39 cellular contexts compared by ENCODE assay signal in genomic region chr1:71179997-71180396, GRCh38.
"Had no signal": no experiment of that assay in that cellular context is flagged by ENCODE, and none has a peak within 500 bp of the region (broad histone marks: within the 10 kb centered on the region; RNA-seq: fewer than 3 reads in every experiment).

No MANE protein-coding gene starts in this region.

- H3K27me3 Mint-ChIP-seq: activated naive CD4-positive, alpha-beta T cell treated with anti-CD3 and anti-CD28 coated beads, Interleukin-2, amount 10 ng/mL, durations not matched to agents 7 days and 5 days; activated naive CD4-positive, alpha-beta T cell treated with anti-CD3 and anti-CD28 coated beads, Interleukin-2, amount 50 U/mL, for 24 hours; activated naive CD8-positive, alpha-beta T cell; activated naive CD8-positive, alpha-beta T cell treated with anti-CD3 and anti-CD28 coated beads for 36 hours; activated naive CD8-positive, alpha-beta T cell treated with anti-CD3 and anti-CD28 coated beads, Interleukin-2, amount 10 ng/mL, durations not matched to agents 7 days and 5 days; activated naive CD8-positive, alpha-beta T cell treated with anti-CD3 and anti-CD28 coated beads, Interleukin-2, amount 50 U/mL, for 24 hours; activated T-cell treated with anti-CD3 and anti-CD28 coated beads, Interleukin-2, amount 50 U/mL, for 24 hours; activated T-helper 17 cell treated with anti-CD3 and anti-CD28 coated beads, Interleukin-2, amount 50 U/mL, for 72 hours; brain; central memory CD8-positive, alpha-beta T cell had no signal

- H3K27me3 ChIP-seq: adrenal gland, ascending aorta, body of pancreas, brain microvascular endothelial cell, breast epithelium, cardiac muscle cell had no signal

- H3K27ac Mint-ChIP-seq: activated naive CD4-positive, alpha-beta T cell treated with anti-CD3 and anti-CD28 coated beads for 36 hours; activated naive CD4-positive, alpha-beta T cell treated with anti-CD3 and anti-CD28 coated beads, Interleukin-2, amount 10 ng/mL, durations not matched to agents 7 days and 5 days; activated naive CD4-positive, alpha-beta T cell treated with anti-CD3 and anti-CD28 coated beads, Interleukin-2, amount 50 U/mL, for 24 hours; activated naive CD4-positive, alpha-beta T cell treated with anti-CD3 and anti-CD28 coated beads, Interleukin-2, amount 50 U/mL, for 72 hours; activated naive CD8-positive, alpha-beta T cell; activated naive CD8-positive, alpha-beta T cell treated with anti-CD3 and anti-CD28 coated beads for 36 hours; activated naive CD8-positive, alpha-beta T cell treated with anti-CD3 and anti-CD28 coated beads, Interleukin-2, amount 10 ng/mL, durations not matched to agents 7 days and 5 days; activated naive CD8-positive, alpha-beta T cell treated with anti-CD3 and anti-CD28 coated beads, Interleukin-2, amount 50 U/mL, for 24 hours; activated T-cell treated with anti-CD3 and anti-CD28 coated beads, Interleukin-2, amount 50 U/mL, for 24 hours; activated T-cell treated with anti-CD3 and anti-CD28 coated beads, Interleukin-2, amount 50 U/mL, for 72 hours; activated T-helper 1 cell treated with anti-CD3 and anti-CD28 coated beads, Interleukin-12 subunit alpha, Interleukin-12 subunit beta, Interleukin-2, Interleukin-4 antibody, amounts not matched to agents 30 ng/mL and 10 ng/mL and 1 ng/mL, durations not matched to agents 14 hours and 24 hours and 36 hours; activated T-helper 17 cell treated with anti-CD3 and anti-CD28 coated beads, Interleukin-2, amount 50 U/mL, for 72 hours; activated T-helper 2 cell treated with anti-CD3 and anti-CD28 coated beads, Interferon-gamma antibody, Interleukin-2, Interleukin-4, amounts not matched to agents 10 μg/mL and 5 μg/mL and 100 μg/mL, durations not matched to agents 14 hours and 24 hours and 36 hours; brain had no signal

- H3K36me3 ChIP-seq: adrenal gland, ascending aorta, brain microvascular endothelial cell, breast epithelium, cardiac muscle cell had no signal

- H3K36me3 Mint-ChIP-seq: activated naive CD4-positive, alpha-beta T cell treated with anti-CD3 and anti-CD28 coated beads, Interleukin-2, amount 10 ng/mL, durations not matched to agents 7 days and 5 days; activated naive CD4-positive, alpha-beta T cell treated with anti-CD3 and anti-CD28 coated beads, Interleukin-2, amount 50 U/mL, for 24 hours; activated naive CD4-positive, alpha-beta T cell treated with anti-CD3 and anti-CD28 coated beads, Interleukin-2, amount 50 U/mL, for 72 hours; activated naive CD8-positive, alpha-beta T cell; activated naive CD8-positive, alpha-beta T cell treated with anti-CD3 and anti-CD28 coated beads for 36 hours; activated naive CD8-positive, alpha-beta T cell treated with anti-CD3 and anti-CD28 coated beads, Interleukin-2, amount 10 ng/mL, durations not matched to agents 7 days and 5 days; brain had no signal

- H3K4me1 Mint-ChIP-seq: activated naive CD4-positive, alpha-beta T cell treated with anti-CD3 and anti-CD28 coated beads, Interleukin-2, amount 10 ng/mL, durations not matched to agents 7 days and 5 days; activated naive CD4-positive, alpha-beta T cell treated with anti-CD3 and anti-CD28 coated beads, Interleukin-2, amount 50 U/mL, for 24 hours; activated naive CD8-positive, alpha-beta T cell treated with anti-CD3 and anti-CD28 coated beads for 36 hours; activated naive CD8-positive, alpha-beta T cell treated with anti-CD3 and anti-CD28 coated beads, Interleukin-2, amount 10 ng/mL, durations not matched to agents 7 days and 5 days; activated naive CD8-positive, alpha-beta T cell treated with anti-CD3 and anti-CD28 coated beads, Interleukin-2, amount 50 U/mL, for 24 hours; activated T-helper 17 cell treated with anti-CD3 and anti-CD28 coated beads, Interleukin-2, amount 50 U/mL, for 72 hours; brain; central memory CD8-positive, alpha-beta T cell had no signal

- H3K9me3 ChIP-seq: adrenal gland, ascending aorta, body of pancreas, breast epithelium had no signal

- H3K9me3 Mint-ChIP-seq: activated naive CD4-positive, alpha-beta T cell treated with anti-CD3 and anti-CD28 coated beads, Interleukin-2, amount 10 ng/mL, durations not matched to agents 7 days and 5 days; activated T-helper 1 cell treated with anti-CD3 and anti-CD28 coated beads, Interleukin-12 subunit alpha, Interleukin-12 subunit beta, Interleukin-2, Interleukin-4 antibody, amounts not matched to agents 30 ng/mL and 10 ng/mL and 1 ng/mL, durations not matched to agents 14 hours and 24 hours and 36 hours; activated T-helper 2 cell treated with anti-CD3 and anti-CD28 coated beads, Interferon-gamma antibody, Interleukin-2, Interleukin-4, amounts not matched to agents 10 μg/mL and 5 μg/mL and 100 μg/mL, durations not matched to agents 14 hours and 24 hours and 36 hours; brain had no signal

- DNase-seq: activated effector memory CD4-positive, alpha-beta T cell treated with anti-CD3 and anti-CD28 coated beads, Interleukin-2, amount 50 U/mL, for 16 hours; activated effector memory CD4-positive, alpha-beta T cell treated with Interleukin-2 at 50 U/mL for 16 hours; activated gamma-delta T cell; activated gamma-delta T cell treated with Interleukin-2 at 50 U/mL for 16 hours; activated naive CD4-positive, alpha-beta T cell; activated naive CD4-positive, alpha-beta T cell treated with anti-CD3 and anti-CD28 coated beads for 36 hours; activated naive CD4-positive, alpha-beta T cell treated with anti-CD3 and anti-CD28 coated beads, Interleukin-2, amount 10 ng/mL, durations not matched to agents 7 days and 5 days; activated naive CD4-positive, alpha-beta T cell treated with anti-CD3 and anti-CD28 coated beads, Interleukin-2, amount 50 U/mL, for 16 hours; activated naive CD4-positive, alpha-beta T cell treated with Interleukin-2 at 50 U/mL for 16 hours; activated naive CD8-positive, alpha-beta T cell treated with anti-CD3 and anti-CD28 coated beads for 36 hours; activated naive CD8-positive, alpha-beta T cell treated with anti-CD3 and anti-CD28 coated beads, Interleukin-2, amount 10 ng/mL, durations not matched to agents 7 days and 5 days; activated naive CD8-positive, alpha-beta T cell treated with anti-CD3 and anti-CD28 coated beads, Interleukin-2, amount 50 U/mL, for 24 hours; activated T-cell treated with anti-CD3 and anti-CD28 coated beads for 4 hours; activated T-cell treated with anti-CD3 and anti-CD28 coated beads, Interleukin-2, amount 50 U/mL, for 1 hour; activated T-cell treated with anti-CD3 and anti-CD28 coated beads, Interleukin-2, amount 50 U/mL, for 24 hours; activated T-cell treated with anti-CD3 and anti-CD28 coated beads, Interleukin-2, amount 50 U/mL, for 4 hours; activated T-cell treated with anti-CD3 and anti-CD28 coated beads, Interleukin-2, amount 50 U/mL, for 48 hours; activated T-cell treated with anti-CD3 and anti-CD28 coated beads, Interleukin-2, amount 50 U/mL, for 72 hours; adrenal gland; amniotic stem cell; amygdala; anterior cingulate cortex; aorta; body of pancreas; brain microvascular endothelial cell; caudate nucleus; central memory CD4-positive, alpha-beta T cell; cerebellar nuclear complex had no signal

- H3K4me3 Mint-ChIP-seq: activated naive CD4-positive, alpha-beta T cell treated with anti-CD3 and anti-CD28 coated beads for 36 hours; activated naive CD4-positive, alpha-beta T cell treated with anti-CD3 and anti-CD28 coated beads, Interleukin-2, amount 10 ng/mL, durations not matched to agents 7 days and 5 days; activated naive CD4-positive, alpha-beta T cell treated with anti-CD3 and anti-CD28 coated beads, Interleukin-2, amount 50 U/mL, for 24 hours; activated naive CD8-positive, alpha-beta T cell; activated naive CD8-positive, alpha-beta T cell treated with anti-CD3 and anti-CD28 coated beads for 36 hours; activated naive CD8-positive, alpha-beta T cell treated with anti-CD3 and anti-CD28 coated beads, Interleukin-2, amount 10 ng/mL, durations not matched to agents 7 days and 5 days; activated naive CD8-positive, alpha-beta T cell treated with anti-CD3 and anti-CD28 coated beads, Interleukin-2, amount 50 U/mL, for 24 hours; activated T-cell treated with anti-CD3 and anti-CD28 coated beads, Interleukin-2, amount 50 U/mL, for 24 hours; activated T-cell treated with anti-CD3 and anti-CD28 coated beads, Interleukin-2, amount 50 U/mL, for 4 hours; activated T-cell treated with anti-CD3 and anti-CD28 coated beads, Interleukin-2, amount 50 U/mL, for 72 hours; activated T-helper 1 cell treated with anti-CD3 and anti-CD28 coated beads, Interleukin-12 subunit alpha, Interleukin-12 subunit beta, Interleukin-2, Interleukin-4 antibody, amounts not matched to agents 30 ng/mL and 10 ng/mL and 1 ng/mL, durations not matched to agents 14 hours and 24 hours and 36 hours; activated T-helper 17 cell treated with anti-CD3 and anti-CD28 coated beads, Interleukin-2, amount 50 U/mL, for 72 hours; brain; central memory CD8-positive, alpha-beta T cell had no signal

- ATAC-seq: activated naive CD4-positive, alpha-beta T cell treated with anti-CD3 and anti-CD28 coated beads, Interleukin-2, amount 50 U/mL, for 72 hours; activated naive CD8-positive, alpha-beta T cell treated with anti-CD3 and anti-CD28 coated beads, Interleukin-2, amount 50 U/mL, for 24 hours; activated T-cell treated with anti-CD3 and anti-CD28 coated beads, Interleukin-2, amount 50 U/mL, for 4 hours; activated T-cell treated with anti-CD3 and anti-CD28 coated beads, Interleukin-2, amount 50 U/mL, for 72 hours; activated T-helper 17 cell treated with anti-CD3 and anti-CD28 coated beads, Interleukin-2, amount 50 U/mL, for 72 hours; body of pancreas had no signal

- H3K4me3 ChIP-seq: adrenal gland, ascending aorta, body of pancreas, breast epithelium, cardiac muscle cell had no signal

- H3K27ac ChIP-seq: adrenal gland, ascending aorta, body of pancreas, brain microvascular endothelial cell, breast epithelium, cardiac muscle cell had no signal

- H3K4me1 ChIP-seq: adrenal gland, ascending aorta, body of pancreas, breast epithelium had no signal
